ENCODE assay signal across 8 cellular contexts in genomic region chr1:148595911-148596310, GRCh38. TPM values are rescaled to one million over a fixed set of nuclear protein-coding genes. Genes with fewer than 3 reads are reported as not detected.
DNase-seq lines count a peak whose midpoint lies in the region; ATAC-seq and TF ChIP-seq lines count a peak whose summit lies in the region.
"Not testable (repeated sequence)": the region's sequence is repeated elsewhere in the genome, so short reads cannot be mapped to it uniquely, and the experiment has no call there.

Gene NBPF14 (minus strand): TSS chr1:148596011. CDS start chr1:148595717, 294 bp downstream.

- H3K4me3 Mint-ChIP-seq in naive thymus-derived CD4-positive, alpha-beta T cell = not testable (repeated sequence)

- not testable (repeated sequence) for H3K27ac ChIP-seq in esophagus (ENCODE audit: low read depth in 2 of 2, low read length in 1 of 2); naive thymus-derived CD4-positive, alpha-beta T cell (ENCODE audit: low read depth, low read length); smooth muscle cell (ENCODE audit: low read depth); aorta (ENCODE audit: low read depth in 1 of 2, low read length in 2 of 2)

- H3K4me3 ChIP-seq in esophagus (ENCODE audit: low read depth in 1 of 2, low read length in 2 of 2); kidney epithelial cell (ENCODE audit: low read depth, low read length); naive thymus-derived CD4-positive, alpha-beta T cell (ENCODE audit: low read length); smooth muscle cell; aorta (ENCODE audit: low read length in 2 of 2): not testable (repeated sequence)

- H3K9ac ChIP-seq in smooth muscle cell (ENCODE audit: low read depth) = not testable (repeated sequence)

- TF ChIP-seq CTCF in kidney epithelial cell (IDR thresholded peaks at IDR 0.05; ENCODE audit: insufficient read depth, low read length, poor library complexity, severe bottlenecking); smooth muscle cell (IDR thresholded peaks at IDR 0.05; ENCODE audit: borderline replicate concordance, insufficient read depth, poor library complexity, severe bottlenecking): not testable (repeated sequence)

- not testable (repeated sequence) for H3K4me1 ChIP-seq in esophagus (ENCODE audit: control insufficient read depth in 2 of 2, insufficient read depth in 2 of 2, low read length in 1 of 2); naive thymus-derived CD4-positive, alpha-beta T cell (ENCODE audit: control insufficient read depth in 2 of 2, insufficient read depth in 2 of 2, low read length in 2 of 2); smooth muscle cell (ENCODE audit: low read depth); aorta (ENCODE audit: control insufficient read depth in 1 of 2, insufficient read depth in 2 of 2, low read length in 2 of 2)

- H3K27me3 ChIP-seq in esophagus (ENCODE audit: control insufficient read depth in 1 of 2, insufficient read depth in 2 of 2, low read length in 2 of 2); kidney epithelial cell (ENCODE audit: control insufficient read depth, insufficient read depth, low read length); naive thymus-derived CD4-positive, alpha-beta T cell (ENCODE audit: control insufficient read depth in 2 of 2, insufficient read depth in 2 of 2, low read length in 2 of 2); smooth muscle cell (ENCODE audit: low read depth); aorta (ENCODE audit: control insufficient read depth in 1 of 2, insufficient read depth in 2 of 2, low read length in 1 of 2): not testable (repeated sequence)

- H3K27me3 Mint-ChIP-seq in naive thymus-derived CD4-positive, alpha-beta T cell = not testable (repeated sequence)

- POLR2A ChIA-PET in naive thymus-derived CD4-positive, alpha-beta T cell (lab: Charles Lee) = not testable (repeated sequence)

- not testable (repeated sequence) for H3K79me2 ChIP-seq in smooth muscle cell (ENCODE audit: low read depth)

- not testable (repeated sequence) for H3K4me2 ChIP-seq in smooth muscle cell

- not testable (repeated sequence) for H3K36me3 Mint-ChIP-seq in activated naive CD4-positive, alpha-beta T cell treated with anti-CD3 and anti-CD28 coated beads, Interleukin-2, amount 50 U/mL, for 72 hours; naive thymus-derived CD4-positive, alpha-beta T cell

- H3K4me1 Mint-ChIP-seq in naive thymus-derived CD4-positive, alpha-beta T cell = not testable (repeated sequence)

- DNase-seq in HT-29 (ENCODE audit: low spot score); activated naive CD4-positive, alpha-beta T cell treated with anti-CD3 and anti-CD28 coated beads, Interleukin-2, amount 50 U/mL, for 72 hours (ENCODE audit: low spot score in 2 of 2); kidney epithelial cell (ENCODE audit: low read depth); naive thymus-derived CD4-positive, alpha-beta T cell; smooth muscle cell (lab: John Stamatoyannopoulos, UW; ENCODE audit: unreplicated experiment); aorta: not testable (repeated sequence)

- ATAC-seq in activated naive CD4-positive, alpha-beta T cell treated with anti-CD3 and anti-CD28 coated beads, Interleukin-2, amount 50 U/mL, for 72 hours; naive thymus-derived CD4-positive, alpha-beta T cell; aorta (ENCODE audit: low FRiP score): not testable (repeated sequence)

- not testable (repeated sequence) for H2AFZ ChIP-seq in smooth muscle cell (ENCODE audit: low read depth)

- intact Hi-C loops in T-helper 1 cell treated with Interleukin-12 subunit alpha and Interleukin-12 subunit beta and Interleukin-4 antibody, amounts not matched to agents 30 ng/mL and 1 ng/mL, for 36 hours (cut with micrococcal nuclease); naive thymus-derived CD4-positive, alpha-beta T cell (cut with micrococcal nuclease); aorta (cut with DNase I): not testable (repeated sequence)

- H3K27ac Mint-ChIP-seq in activated naive CD4-positive, alpha-beta T cell treated with anti-CD3 and anti-CD28 coated beads, Interleukin-2, amount 50 U/mL, for 72 hours; naive thymus-derived CD4-positive, alpha-beta T cell: not testable (repeated sequence)

- not testable (repeated sequence) for H3K9me3 ChIP-seq in esophagus (ENCODE audit: control insufficient read depth in 2 of 2, insufficient read depth in 1 of 2, low read depth in 1 of 2, low read length in 1 of 2); naive thymus-derived CD4-positive, alpha-beta T cell (ENCODE audit: control insufficient read depth in 2 of 3, low read length in 3 of 3); smooth muscle cell (replicated peaks; ENCODE audit: low read depth); aorta (ENCODE audit: control insufficient read depth, low read length)

- H3K36me3 ChIP-seq in esophagus (ENCODE audit: control insufficient read depth in 2 of 2, insufficient read depth in 2 of 2, low read length in 1 of 2); kidney epithelial cell (ENCODE audit: control insufficient read depth, insufficient read depth, low read length); naive thymus-derived CD4-positive, alpha-beta T cell (ENCODE audit: control insufficient read depth in 2 of 3, insufficient read depth in 3 of 3, low read length in 3 of 3); smooth muscle cell (ENCODE audit: low read depth); aorta (ENCODE audit: control insufficient read depth in 1 of 2, insufficient read depth in 2 of 2, low read length in 1 of 2): not testable (repeated sequence)

- CTCF ChIA-PET in naive thymus-derived CD4-positive, alpha-beta T cell (lab: Charles Lee) = not testable (repeated sequence)

- not testable (repeated sequence) for H3F3A ChIP-seq in smooth muscle cell (ENCODE audit: low read depth)

- H4K20me1 ChIP-seq in smooth muscle cell (ENCODE audit: low read depth) = not testable (repeated sequence)

- WGBS in esophagus, 2 donors = no CpG with 5 or more reads among the region's 5 CpGs
- no CpG with 5 or more reads among the region's 5 CpGs for WGBS in smooth muscle cell (ENCODE audit: low lambda C conversion rate)
- WGBS in aorta, 2 donors = no CpG with 5 or more reads among the region's 5 CpGs

- H3K9me3 Mint-ChIP-seq in activated naive CD4-positive, alpha-beta T cell treated with anti-CD3 and anti-CD28 coated beads, Interleukin-2, amount 50 U/mL, for 72 hours; naive thymus-derived CD4-positive, alpha-beta T cell: not testable (repeated sequence)

RNA-seq across cellular contexts. Expression of gene NBPF14, which starts in this region (rescaled TPM):
- 13.0 and 13.1 TPM in 2 replicates for total RNA-seq in HT-29 (2014; rRNA removed; shearing (Covaris generic))
- total RNA-seq in T-helper 1 cell treated with Interleukin-12 subunit alpha and Interleukin-12 subunit beta and Interleukin-4 antibody, amounts not matched to agents 30 ng/mL and 1 ng/mL, for 36 hours = 34.6 and 35.7 TPM in 2 replicates
- 10 to 100 TPM; 16.6 to 19.3 TPM for total RNA-seq in activated naive CD4-positive, alpha-beta T cell treated with anti-CD3 and anti-CD28 coated beads, Interleukin-2, amount 50 U/mL, for 72 hours
- 10 to 100 TPM; 17.4 to 18.8 TPM for polyA plus RNA-seq in esophagus
- total RNA-seq in kidney epithelial cell = 26.3 and 26.7 TPM in 2 replicates
- 10 to 100 TPM; 27.0 to 72.9 (median 31.7) TPM for total RNA-seq in naive thymus-derived CD4-positive, alpha-beta T cell
- polyA plus RNA-seq in naive thymus-derived CD4-positive, alpha-beta T cell = 10 to 100 TPM in 1 of 2 donors, 1 to 10 TPM in 1; 9.7 to 14.6 TPM
- 11.4 and 19.1 TPM in 2 replicates for total RNA-seq in smooth muscle cell
- 27.4 and 30.8 TPM in 2 replicates for polyA plus RNA-seq in smooth muscle cell
- total RNA-seq in aorta = 10 to 100 TPM; 60.4 to 76.3 TPM
- 10 to 100 TPM; 21.2 to 21.4 TPM for polyA plus RNA-seq in aorta
